Comparison of ENCODE assay signal across 8 cellular contexts in the genomic region with DNA sequence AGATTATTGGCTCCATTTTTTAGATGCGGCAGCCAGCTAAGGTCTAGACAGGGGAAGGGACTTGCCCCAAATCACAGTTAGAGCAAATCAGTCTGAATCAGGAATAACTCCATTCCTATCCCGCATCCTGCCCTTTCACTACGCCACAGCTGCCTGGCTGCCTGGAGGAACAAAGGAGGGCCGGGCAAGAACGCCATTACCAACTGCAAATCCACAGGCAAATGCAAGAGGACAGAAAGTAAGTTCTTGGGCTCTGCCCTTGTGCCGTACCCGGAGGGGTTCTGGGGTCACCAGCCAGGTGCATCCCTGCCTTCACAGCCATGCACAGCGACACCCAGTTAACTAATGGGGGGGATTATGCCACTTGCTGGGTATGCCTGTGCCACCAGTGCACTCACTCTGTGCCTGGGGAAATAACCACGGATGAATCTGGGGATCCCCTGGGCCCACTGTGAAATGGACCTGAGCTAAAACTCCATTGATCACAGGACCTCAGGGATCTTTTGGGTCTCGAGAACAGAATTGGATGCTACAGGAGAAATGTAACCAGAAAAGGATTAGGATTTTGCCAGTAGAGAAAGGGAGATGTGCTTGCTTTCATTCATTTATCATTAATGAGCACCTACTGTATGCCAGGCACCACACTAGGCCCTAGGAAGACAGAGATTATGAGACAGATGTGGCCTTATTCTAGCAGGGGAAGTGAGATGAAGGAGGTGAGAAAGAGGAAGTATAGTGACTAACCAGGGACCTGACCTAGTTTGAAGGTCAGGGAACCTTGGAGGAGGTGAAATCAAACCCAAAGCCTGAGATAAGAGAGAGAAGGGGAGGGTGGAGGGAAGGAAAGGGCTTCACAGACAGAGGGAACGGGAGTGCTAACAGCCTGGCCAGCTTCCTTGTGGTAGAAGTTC. TPM values are rescaled to one million over a fixed set of nuclear protein-coding genes. Genes with fewer than 3 reads are reported as not detected.
DNase-seq lines count a peak whose midpoint lies in the region; ATAC-seq and TF ChIP-seq lines count a peak whose summit lies in the region.

No MANE protein-coding gene starts in this region.

- peak; percentile 59 for DNase-seq in NCI-H69 (lab: John Stamatoyannopoulos, UW)
- peak; percentile 32 for DNase-seq in activated naive CD8-positive, alpha-beta T cell treated with anti-CD3 and anti-CD28 coated beads, Interleukin-2, amount 50 U/mL, for 24 hours
- peak; percentile 47 to 53 (median 53) for DNase-seq in immature natural killer cell
- DNase-seq in NCI-H128 (lab: John Stamatoyannopoulos, UW; ENCODE audit: unreplicated experiment) = no peak

- H3K27ac Mint-ChIP-seq in activated naive CD8-positive, alpha-beta T cell treated with anti-CD3 and anti-CD28 coated beads, Interleukin-2, amount 50 U/mL, for 24 hours = peak overlapping the region; percentile 99
- H3K27ac Mint-ChIP-seq in immature natural killer cell = peak overlapping the region; percentile 90 to 99 (median 98)
- peak overlapping the region; percentile 96 for H3K27ac Mint-ChIP-seq in stimulated activated naive CD8-positive, alpha-beta T cell treated with anti-CD3 and anti-CD28 coated beads, Interleukin-15, Interleukin-2, amounts not matched to agents 100 ng/mL and 50 ng/mL, for 24 hours

- H3K27ac ChIP-seq in C4-2B = peak overlapping the region; percentile 95

- ATAC-seq in GM18868 (IDR thresholded peaks at IDR 0.05; ENCODE audit: unreplicated experiment) = peak; percentile 45
- peak; percentile 71 for ATAC-seq in activated naive CD8-positive, alpha-beta T cell treated with anti-CD3 and anti-CD28 coated beads, Interleukin-2, amount 50 U/mL, for 24 hours
- no peak for ATAC-seq in HG02981 (IDR thresholded peaks at IDR 0.05; ENCODE audit: unreplicated experiment)

- H3K36me3 Mint-ChIP-seq in activated naive CD8-positive, alpha-beta T cell treated with anti-CD3 and anti-CD28 coated beads, Interleukin-2, amount 50 U/mL, for 24 hours (ENCODE audit: low read depth) = peaks cover 12% of the 10 kb centered on the region
- peaks cover 6 to 9% (median 7%) of the 10 kb centered on the region in 3 donors for H3K36me3 Mint-ChIP-seq in immature natural killer cell
- H3K36me3 Mint-ChIP-seq in stimulated activated naive CD8-positive, alpha-beta T cell treated with anti-CD3 and anti-CD28 coated beads, Interleukin-15, Interleukin-2, amounts not matched to agents 100 ng/mL and 50 ng/mL, for 24 hours (ENCODE audit: low read depth) = peaks cover 20% of the 10 kb centered on the region

- no peaks in the 10 kb centered on the region for H3K9me3 Mint-ChIP-seq in activated naive CD8-positive, alpha-beta T cell treated with anti-CD3 and anti-CD28 coated beads, Interleukin-2, amount 50 U/mL, for 24 hours
- no peaks in the 10 kb centered on the region for H3K9me3 Mint-ChIP-seq in immature natural killer cell
- no peaks in the 10 kb centered on the region for H3K9me3 Mint-ChIP-seq in stimulated activated naive CD8-positive, alpha-beta T cell treated with anti-CD3 and anti-CD28 coated beads, Interleukin-15, Interleukin-2, amounts not matched to agents 100 ng/mL and 50 ng/mL, for 24 hours

- H3K27me3 Mint-ChIP-seq in activated naive CD8-positive, alpha-beta T cell treated with anti-CD3 and anti-CD28 coated beads, Interleukin-2, amount 50 U/mL, for 24 hours = no peaks in the 10 kb centered on the region
- H3K27me3 Mint-ChIP-seq in immature natural killer cell (ENCODE audit: low read depth in 3 of 3) = peaks cover 0 to 11% (median 4%) of the 10 kb centered on the region in 3 donors
- H3K27me3 Mint-ChIP-seq in stimulated activated naive CD8-positive, alpha-beta T cell treated with anti-CD3 and anti-CD28 coated beads, Interleukin-15, Interleukin-2, amounts not matched to agents 100 ng/mL and 50 ng/mL, for 24 hours = no peaks in the 10 kb centered on the region

- TF ChIP-seq CTCF in C4-2B (conservative IDR thresholded peaks at IDR 0.05) = no peak

- peaks cover 37% of the 10 kb centered on the region for H3K4me1 Mint-ChIP-seq in activated naive CD8-positive, alpha-beta T cell treated with anti-CD3 and anti-CD28 coated beads, Interleukin-2, amount 50 U/mL, for 24 hours
- H3K4me1 Mint-ChIP-seq in immature natural killer cell = peaks cover 54 to 60% of the 10 kb centered on the region in 2 donors
- peaks cover 35% of the 10 kb centered on the region for H3K4me1 Mint-ChIP-seq in stimulated activated naive CD8-positive, alpha-beta T cell treated with anti-CD3 and anti-CD28 coated beads, Interleukin-15, Interleukin-2, amounts not matched to agents 100 ng/mL and 50 ng/mL, for 24 hours (ENCODE audit: low read depth)

- peak overlapping the region; percentile 96 for H3K4me3 Mint-ChIP-seq in activated naive CD8-positive, alpha-beta T cell treated with anti-CD3 and anti-CD28 coated beads, Interleukin-2, amount 50 U/mL, for 24 hours
- H3K4me3 Mint-ChIP-seq in immature natural killer cell = peak overlapping the region; percentile 84 to 97 (median 86)
- peak overlapping the region; percentile 96 for H3K4me3 Mint-ChIP-seq in stimulated activated naive CD8-positive, alpha-beta T cell treated with anti-CD3 and anti-CD28 coated beads, Interleukin-15, Interleukin-2, amounts not matched to agents 100 ng/mL and 50 ng/mL, for 24 hours

RNA-seq across cellular contexts. Expression of gene BCL7C, which starts 17.7 kb away (rescaled TPM):
- polyA plus RNA-seq in immature natural killer cell = 10 to 100 TPM; 44.5 to 80.0 (median 60.7) TPM

RNA-seq across cellular contexts. Expression of gene CTF1, which starts 20.3 kb away (rescaled TPM):
- polyA plus RNA-seq in immature natural killer cell = not detected

RNA-seq across cellular contexts. Expression of gene FBXL19, which starts 47.2 kb away (rescaled TPM):
- 1 to 10 TPM in 1 of 3 donors, under 1 TPM in 2; 0.18 to 1.1 (median 0.22) TPM for polyA plus RNA-seq in immature natural killer cell
